Comparison of ENCODE assay signal across 1 cellular context in genomic region chr10:88395677-88396076, GRCh38.
A peak's percentile ranks its signal among the peaks of the same experiment; 100 is the strongest.
TF ChIP-seq lines count a peak whose summit lies in the region.

No MANE protein-coding gene starts in this region.

TF ChIP-seq in GM12878, 131 proteins besides CTCF, POLR2A, EP300 and RAD21 (continued from another document):
- TF ChIP-seq, protein P1, sequence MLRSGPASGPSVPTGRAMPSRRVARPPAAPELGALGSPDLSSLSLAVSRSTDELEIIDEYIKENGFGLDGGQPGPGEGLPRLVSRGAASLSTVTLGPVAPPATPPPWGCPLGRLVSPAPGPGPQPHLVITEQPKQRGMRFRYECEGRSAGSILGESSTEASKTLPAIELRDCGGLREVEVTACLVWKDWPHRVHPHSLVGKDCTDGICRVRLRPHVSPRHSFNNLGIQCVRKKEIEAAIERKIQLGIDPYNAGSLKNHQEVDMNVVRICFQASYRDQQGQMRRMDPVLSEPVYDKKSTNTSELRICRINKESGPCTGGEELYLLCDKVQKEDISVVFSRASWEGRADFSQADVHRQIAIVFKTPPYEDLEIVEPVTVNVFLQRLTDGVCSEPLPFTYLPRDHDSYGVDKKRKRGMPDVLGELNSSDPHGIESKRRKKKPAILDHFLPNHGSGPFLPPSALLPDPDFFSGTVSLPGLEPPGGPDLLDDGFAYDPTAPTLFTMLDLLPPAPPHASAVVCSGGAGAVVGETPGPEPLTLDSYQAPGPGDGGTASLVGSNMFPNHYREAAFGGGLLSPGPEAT (IDR thresholded peaks at IDR 0.05; ENCODE audit: low read depth): 0 out of 2 replicates have a peak, but pooled peaks have one; percentile 26
- TF ChIP-seq MEF2A (IDR thresholded peaks at IDR 0.05; ENCODE audit: insufficient read depth, low read depth, low read length): no peak
- TF ChIP-seq MYC (IDR thresholded peaks at IDR 0.05; ENCODE audit: insufficient read depth, insufficient read length, insufficient replicate concordance, low read length, severe bottlenecking): no peak
